Comparison of ENCODE assay signal across 20 cellular contexts in genomic region chr5:76851713-76852369, GRCh38. TPM values are rescaled to one million over a fixed set of nuclear protein-coding genes. Genes with fewer than 3 reads are reported as not detected.
DNase-seq lines count a peak whose midpoint lies in the region; TF ChIP-seq lines count a peak whose summit lies in the region.
"Had no signal": no experiment of that assay in that cellular context is flagged by ENCODE, and none has a peak within 500 bp of the region (broad histone marks: within the 10 kb centered on the region; RNA-seq: fewer than 3 reads in every experiment).

No MANE protein-coding gene starts in this region.

- H3K27ac ChIP-seq in OCI-LY7 (ENCODE audit: low read depth, low read length, poor library complexity, severe bottlenecking) (no peak overlapping the region), substantia nigra (ENCODE audit: low read depth, low read length, poor library complexity, severe bottlenecking) (peak overlapping the region; percentile 58)
- H3K27ac ChIP-seq: testis had no signal

- DNase-seq in activated CD4-positive, alpha-beta memory T cell treated with anti-CD3 and anti-CD28 coated beads, Interleukin-2, amount 10 ng/mL, durations not matched to agents 7 days and 5 days = no peak
- no peak for DNase-seq in activated CD4-positive, alpha-beta memory T cell treated with anti-CD3 and anti-CD28 coated beads for 36 hours
- DNase-seq in OCI-LY7 (ENCODE audit: low spot score) (peak; percentile 49), globus pallidus (ENCODE audit: low spot score) (peak; percentile 29), substantia nigra (lab: John Stamatoyannopoulos, UW) (peak in 1 of 49 donors; percentile 2), GF-D8 (lab: John Stamatoyannopoulos, UW) (no peak), HuH-7 (ENCODE audit: low spot score) (no peak)
- DNase-seq in stimulated activated CD4-positive, alpha-beta T cell treated with anti-CD3 and anti-CD28 coated beads, Interleukin-1b, Interleukin-23, amount 100 ng/mL, for 48 hours = no peak
- DNase-seq: ACHN; activated CD8-positive, alpha-beta memory T cell treated with anti-CD3 and anti-CD28 coated beads for 24 hours; activated naive CD4-positive, alpha-beta T cell treated with anti-CD3 and anti-CD28 coated beads, Interleukin-2, amount 50 U/mL, for 16 hours; DMS153; HCEC 1CT; SW 1271; testis had no signal

- H4K20me1 ChIP-seq in OCI-LY7 (ENCODE audit: insufficient read depth, low read length) = no peaks in the 10 kb centered on the region

- CTCF ChIA-PET in activated CD4-positive, alpha-beta memory T cell treated with anti-CD3 and anti-CD28 coated beads, Interleukin-2, amount 10 ng/mL, durations not matched to agents 7 days and 5 days (lab: Charles Lee) = interaction anchor here (0.8 kb wide), 1 partner anchor 17 kb away, joined by 3 read pairs; no protein-coding TSS in a partner anchor
- CTCF ChIA-PET in activated CD4-positive, alpha-beta memory T cell treated with anti-CD3 and anti-CD28 coated beads for 36 hours (lab: Charles Lee) = no interaction called here
- CTCF ChIA-PET in OCI-LY7 (lab: Charles Lee; ENCODE audit: unreplicated experiment) = no interaction called here

- H3K9me2 ChIP-seq in OCI-LY7 (ENCODE audit: insufficient read depth, low read length) = no peaks in the 10 kb centered on the region

- peaks cover 72% of the 10 kb centered on the region for H3K4me1 Mint-ChIP-seq in activated CD4-positive, alpha-beta memory T cell treated with anti-CD3 and anti-CD28 coated beads, Interleukin-2, amount 10 ng/mL, durations not matched to agents 7 days and 5 days
- peaks cover 51% of the 10 kb centered on the region for H3K4me1 Mint-ChIP-seq in activated CD4-positive, alpha-beta memory T cell treated with anti-CD3 and anti-CD28 coated beads for 36 hours (ENCODE audit: low read depth)
- H3K4me1 Mint-ChIP-seq: nephron had no signal

- peaks cover 44% of the 10 kb centered on the region for H3K36me3 Mint-ChIP-seq in activated CD4-positive, alpha-beta memory T cell treated with anti-CD3 and anti-CD28 coated beads, Interleukin-2, amount 10 ng/mL, durations not matched to agents 7 days and 5 days (ENCODE audit: low read depth)
- peaks cover 10% of the 10 kb centered on the region for H3K36me3 Mint-ChIP-seq in activated CD4-positive, alpha-beta memory T cell treated with anti-CD3 and anti-CD28 coated beads for 36 hours

- POLR2A ChIA-PET in activated CD4-positive, alpha-beta memory T cell treated with anti-CD3 and anti-CD28 coated beads, Interleukin-2, amount 10 ng/mL, durations not matched to agents 7 days and 5 days (lab: Charles Lee) = no interaction called here
- POLR2A ChIA-PET in activated CD4-positive, alpha-beta memory T cell treated with anti-CD3 and anti-CD28 coated beads for 36 hours (lab: Charles Lee) = no interaction called here
- POLR2A ChIA-PET in OCI-LY7 (lab: Charles Lee) = no interaction called here

- no peaks in the 10 kb centered on the region for H3K36me3 ChIP-seq in OCI-LY7 (ENCODE audit: insufficient read depth, low read length)

- no TSS peak for BruUV-seq in OCI-LY7 (replicated peaks; lab: Mats Ljungman, UMichigan)

- H3K27ac Mint-ChIP-seq in activated CD4-positive, alpha-beta memory T cell treated with anti-CD3 and anti-CD28 coated beads, Interleukin-2, amount 10 ng/mL, durations not matched to agents 7 days and 5 days = peak overlapping the region; percentile 79
- H3K27ac Mint-ChIP-seq in activated CD4-positive, alpha-beta memory T cell treated with anti-CD3 and anti-CD28 coated beads for 36 hours = no peak overlapping the region
- H3K27ac Mint-ChIP-seq: nephron had no signal

- peak overlapping the region; percentile 95 for H2AFZ ChIP-seq in OCI-LY7 (ENCODE audit: low read length)

- peaks cover 28% of the 10 kb centered on the region for H3K4me1 ChIP-seq in OCI-LY7 (ENCODE audit: insufficient read depth, low read length, poor library complexity, severe bottlenecking)
- H3K4me1 ChIP-seq: testis had no signal

- H3K79me2 ChIP-seq in OCI-LY7 (ENCODE audit: insufficient read depth, low read depth, low read length) = no peaks in the 10 kb centered on the region

- no peaks in the 10 kb centered on the region for H3K27me3 Mint-ChIP-seq in activated CD4-positive, alpha-beta memory T cell treated with anti-CD3 and anti-CD28 coated beads, Interleukin-2, amount 10 ng/mL, durations not matched to agents 7 days and 5 days
- H3K27me3 Mint-ChIP-seq in activated CD4-positive, alpha-beta memory T cell treated with anti-CD3 and anti-CD28 coated beads for 36 hours = no peaks in the 10 kb centered on the region
- H3K27me3 Mint-ChIP-seq: central memory CD8-positive, alpha-beta T cell had no signal

- H3K4me3 Mint-ChIP-seq in activated CD4-positive, alpha-beta memory T cell treated with anti-CD3 and anti-CD28 coated beads, Interleukin-2, amount 10 ng/mL, durations not matched to agents 7 days and 5 days = peak overlapping the region; percentile 53
- H3K4me3 Mint-ChIP-seq in activated CD4-positive, alpha-beta memory T cell treated with anti-CD3 and anti-CD28 coated beads for 36 hours = no peak overlapping the region
- H3K4me3 Mint-ChIP-seq: central memory CD8-positive, alpha-beta T cell; nephron had no signal

- H3K4me2 ChIP-seq in OCI-LY7 (ENCODE audit: low read length) = peak overlapping the region; percentile 43

- intact Hi-C loops in activated CD4-positive, alpha-beta memory T cell treated with anti-CD3 and anti-CD28 coated beads for 36 hours (cut with micrococcal nuclease) = loop anchor here (2.0 to 10.0 kb wide), 2 partner anchors 33 to 137 kb away; partner anchors contain the start of genes F2R and F2RL1
- intact Hi-C loops in OCI-LY7 (cut with micrococcal nuclease; ENCODE audit: unreplicated experiment) = no loop called here

- peaks cover 19% of the 10 kb centered on the region for H3K9me3 Mint-ChIP-seq in activated CD4-positive, alpha-beta memory T cell treated with anti-CD3 and anti-CD28 coated beads, Interleukin-2, amount 10 ng/mL, durations not matched to agents 7 days and 5 days
- peaks cover 7% of the 10 kb centered on the region for H3K9me3 Mint-ChIP-seq in activated CD4-positive, alpha-beta memory T cell treated with anti-CD3 and anti-CD28 coated beads for 36 hours
- H3K9me3 Mint-ChIP-seq: nephron had no signal

- H3K4me3 ChIP-seq in OCI-LY7 (ENCODE audit: low read depth, low read length, poor library complexity, severe bottlenecking) = peak overlapping the region; percentile 5
- H3K4me3 ChIP-seq: testis had no signal

- TF ChIP-seq CTCF in OCI-LY7 (conservative IDR thresholded peaks at IDR 0.05; ENCODE audit: low read length) = no peak

- peaks cover 13% of the 10 kb centered on the region; the same call in 1 of the 2 replicates for H3K9me3 ChIP-seq in OCI-LY7 (ENCODE audit: low read length)
- H3K9me3 ChIP-seq: testis had no signal

RNA-seq across cellular contexts. Expression of gene S100Z, which starts 2.0 kb away (rescaled TPM):
- total RNA-seq in activated CD4-positive, alpha-beta memory T cell treated with anti-CD3 and anti-CD28 coated beads, Interleukin-2, amount 10 ng/mL, durations not matched to agents 7 days and 5 days = 1 to 10 TPM; 2.5 to 2.6 TPM
- 1 to 10 TPM; 1.8 to 2.1 TPM for total RNA-seq in activated CD4-positive, alpha-beta memory T cell treated with anti-CD3 and anti-CD28 coated beads for 36 hours
- 42.2 and 51.1 TPM in 2 replicates for total RNA-seq in OCI-LY7 (2014; rRNA removed; shearing (Covaris generic))
- total RNA-seq in OCI-LY7 (2022) = 66.6 and 76.6 TPM in 2 replicates
- total RNA-seq: endothelial cell of umbilical vein, left lobe of liver, MCF 10A had no signal

RNA-seq across cellular contexts. Expression of gene F2RL1, which starts 33.0 kb away (rescaled TPM):
- total RNA-seq in activated CD4-positive, alpha-beta memory T cell treated with anti-CD3 and anti-CD28 coated beads, Interleukin-2, amount 10 ng/mL, durations not matched to agents 7 days and 5 days = under 1 TPM; 0.78 to 0.81 TPM
- 1 to 10 TPM; 2.3 to 2.9 TPM for total RNA-seq in activated CD4-positive, alpha-beta memory T cell treated with anti-CD3 and anti-CD28 coated beads for 36 hours
- not detected in 2 replicates for total RNA-seq in OCI-LY7 (2014; rRNA removed; shearing (Covaris generic))
- not detected in 2 replicates for total RNA-seq in OCI-LY7 (2022)

Comparison
In these comparisons a context has a peak if more than half of its experiments do, and no peak if none do; other contexts are left out.
1. DNase-seq: peak in OCI-LY7 (single experiment) and globus pallidus (single experiment); none in activated CD4-positive, alpha-beta memory T cell treated with anti-CD3 and anti-CD28 coated beads, Interleukin-2, amount 10 ng/mL, durations not matched to agents 7 days and 5 days (single experiment), activated CD4-positive, alpha-beta memory T cell treated with anti-CD3 and anti-CD28 coated beads for 36 hours (single experiment), GF-D8 (single experiment), stimulated activated CD4-positive, alpha-beta T cell treated with anti-CD3 and anti-CD28 coated beads, Interleukin-1b, Interleukin-23, amount 100 ng/mL, for 48 hours (single experiment) and HuH-7 (single experiment).
2. RNA of gene S100Z, which starts 2.0 kb away (total RNA-seq): 42.2 to 76.6 TPM in OCI-LY7; 2.5 to 2.6 TPM in activated CD4-positive, alpha-beta memory T cell treated with anti-CD3 and anti-CD28 coated beads, Interleukin-2, amount 10 ng/mL, durations not matched to agents 7 days and 5 days and 1.8 to 2.1 TPM in activated CD4-positive, alpha-beta memory T cell treated with anti-CD3 and anti-CD28 coated beads for 36 hours; every median in the first group is over 10 times any median in the second.